ENCODE assay signal across 9 cellular contexts in genomic region chr1:41660570-41661427, GRCh38.
DNase-seq lines count a peak whose midpoint lies in the region; ATAC-seq, FAIRE-seq and TF ChIP-seq lines count a peak whose summit lies in the region.
"Had no signal": no experiment of that assay in that cellular context is flagged by ENCODE, and none has a peak within 500 bp of the region (broad histone marks: within the 10 kb centered on the region; RNA-seq: fewer than 3 reads in every experiment).

No MANE protein-coding gene starts in this region.

- no peaks in the 10 kb centered on the region for H3K9me3 Mint-ChIP-seq in GM23338
- H3K9me3 Mint-ChIP-seq in activated T-helper 2 cell treated with anti-CD3 and anti-CD28 coated beads, Interferon-gamma antibody, Interleukin-2, Interleukin-4, amounts not matched to agents 10 μg/mL and 5 μg/mL and 100 μg/mL, durations not matched to agents 14 hours and 24 hours and 36 hours: no peaks in the 10 kb centered on the region

- TF ChIP-seq CTCF in A549 (IDR thresholded peaks at IDR 0.05) (no peak), GM23338 (conservative IDR thresholded peaks at IDR 0.05; ENCODE audit: low read depth in 2 of 2) (no peak), lower lobe of right lung (IDR thresholded peaks at IDR 0.05) (no peak)

- TF ChIP-seq POLR2A in A549 (IDR thresholded peaks at IDR 0.05; ENCODE audit: low read length): no peak

- H3K27ac Mint-ChIP-seq in GM23338: no peak overlapping the region
- peak overlapping the region; percentile 71 for H3K27ac Mint-ChIP-seq in activated T-helper 2 cell treated with anti-CD3 and anti-CD28 coated beads, Interferon-gamma antibody, Interleukin-2, Interleukin-4, amounts not matched to agents 10 μg/mL and 5 μg/mL and 100 μg/mL, durations not matched to agents 14 hours and 24 hours and 36 hours

- POLR2A ChIA-PET in A549 (lab: Yijun Ruan, JAX): no interaction called here

- FAIRE-seq in A549 (lab: Jason Lieb, UNC): no peak

- H3K36me3 Mint-ChIP-seq in GM23338 (ENCODE audit: low read depth): no peaks in the 10 kb centered on the region
- H3K36me3 Mint-ChIP-seq in activated T-helper 2 cell treated with anti-CD3 and anti-CD28 coated beads, Interferon-gamma antibody, Interleukin-2, Interleukin-4, amounts not matched to agents 10 μg/mL and 5 μg/mL and 100 μg/mL, durations not matched to agents 14 hours and 24 hours and 36 hours (ENCODE audit: low read depth): peaks cover 43% of the 10 kb centered on the region

- no peaks in the 10 kb centered on the region for H3K9me3 ChIP-seq in A549
- no peaks in the 10 kb centered on the region for H3K9me3 ChIP-seq in lower lobe of right lung

- WGBS in A549 (ENCODE audit: missing lambda C conversion rate): 85% methylated on average over 5 of the region's 5 CpGs

- H3K4me2 ChIP-seq in A549 (peak overlapping the region; percentile 97), GM23338 (peak overlapping the region; percentile 84)

- TF ChIP-seq RAD21 in A549 (conservative IDR thresholded peaks at IDR 0.05 in 1 of 2, IDR thresholded peaks at IDR 0.05 in 1 of 2): no peak

- H3K36me3 ChIP-seq in GM23338 (ENCODE audit: insufficient read depth) (no peaks in the 10 kb centered on the region), lower lobe of right lung (no peaks in the 10 kb centered on the region)

- peaks cover 40% of the 10 kb centered on the region for H3K27me3 Mint-ChIP-seq in GM23338 (ENCODE audit: insufficient read depth, low read depth, poor library complexity)
- H3K27me3 Mint-ChIP-seq in activated T-helper 2 cell treated with anti-CD3 and anti-CD28 coated beads, Interferon-gamma antibody, Interleukin-2, Interleukin-4, amounts not matched to agents 10 μg/mL and 5 μg/mL and 100 μg/mL, durations not matched to agents 14 hours and 24 hours and 36 hours (ENCODE audit: low read depth): no peaks in the 10 kb centered on the region

- CTCF ChIA-PET in A549 (lab: Yijun Ruan, JAX): interaction anchor here (1.2 to 1.6 kb wide), 2 partner anchors 86 to 374 kb away, joined by 3 to 4 read pairs; no protein-coding TSS in a partner anchor

- no peak overlapping the region for H3K27ac ChIP-seq in A549
- no peak overlapping the region for H3K27ac ChIP-seq in GM23338 (ENCODE audit: low read depth)
- no peak overlapping the region for H3K27ac ChIP-seq in lower lobe of right lung

- H3K27me3 ChIP-seq in GM23338 (ENCODE audit: insufficient read depth) (peaks cover 39% of the 10 kb centered on the region), lower lobe of right lung (ENCODE audit: low read depth) (no peaks in the 10 kb centered on the region)

- no peak for ATAC-seq in A549
- ATAC-seq in GM23338: no peak
- no peak for ATAC-seq in lower lobe of right lung
- ATAC-seq in GM21529 (IDR thresholded peaks at IDR 0.05; ENCODE audit: unreplicated experiment): no peak

- DNase-seq in A549 (ENCODE audit: low read depth in 1 of 2, low spot score in 1 of 2): no peak
- DNase-seq in GM23338 (ENCODE audit: low spot score): no peak
- DNase-seq in activated T-helper 2 cell treated with anti-CD3 and anti-CD28 coated beads, Interferon-gamma antibody, Interleukin-2, Interleukin-4, amounts not matched to agents 10 μg/mL and 5 μg/mL and 100 μg/mL, durations not matched to agents 14 hours and 24 hours and 36 hours (ENCODE audit: low spot score): no peak
- DNase-seq in lower lobe of right lung: no peak
- no peak for DNase-seq in A172 (ENCODE audit: low spot score)
- no peak for DNase-seq in globus pallidus (ENCODE audit: low spot score)
- no peak for DNase-seq in NCI-H510A treated with DMSO at 0.1 percent for 48 hours (lab: John Stamatoyannopoulos, UW)
- DNase-seq: stimulated activated naive CD4-positive, alpha-beta T cell treated with Interleukin-2 at 50 U/mL for 16 hours had no signal

- H3K4me3 Mint-ChIP-seq in GM23338: peak overlapping the region; percentile 76; the same call in 2 of the 3 replicates
- peak overlapping the region; percentile 74 for H3K4me3 Mint-ChIP-seq in activated T-helper 2 cell treated with anti-CD3 and anti-CD28 coated beads, Interferon-gamma antibody, Interleukin-2, Interleukin-4, amounts not matched to agents 10 μg/mL and 5 μg/mL and 100 μg/mL, durations not matched to agents 14 hours and 24 hours and 36 hours (ENCODE audit: low read depth)

- peaks cover 6% of the 10 kb centered on the region; the same call in 1 of the 2 replicates for H4K20me1 ChIP-seq in GM23338 (replicated peaks; ENCODE audit: insufficient read depth)

- H3K79me2 ChIP-seq in GM23338 (replicated peaks; ENCODE audit: insufficient read depth): no peaks in the 10 kb centered on the region

- H3F3A ChIP-seq in GM23338 (replicated peaks; ENCODE audit: low read depth): no peaks in the 10 kb centered on the region

- no peak overlapping the region for H2AFZ ChIP-seq in GM23338

- H3K4me1 Mint-ChIP-seq in GM23338: peaks cover 12% of the 10 kb centered on the region
- peaks cover 75% of the 10 kb centered on the region for H3K4me1 Mint-ChIP-seq in activated T-helper 2 cell treated with anti-CD3 and anti-CD28 coated beads, Interferon-gamma antibody, Interleukin-2, Interleukin-4, amounts not matched to agents 10 μg/mL and 5 μg/mL and 100 μg/mL, durations not matched to agents 14 hours and 24 hours and 36 hours (ENCODE audit: low read depth)

- intact Hi-C loops in activated T-helper 2 cell treated with anti-CD3 and anti-CD28 coated beads, Interferon-gamma antibody, Interleukin-2, Interleukin-4, amounts not matched to agents 10 μg/mL and 5 μg/mL and 100 μg/mL, durations not matched to agents 14 hours and 24 hours and 36 hours (cut with micrococcal nuclease): loop anchor here (1.0 to 5.0 kb wide), 3 partner anchors 21 to 152 kb away; no protein-coding TSS in a partner anchor
- intact Hi-C loops in lower lobe of right lung (cut with DNase I): no loop called here

- TF ChIP-seq EP300 in A549 (IDR thresholded peaks at IDR 0.05): no peak

- H3K4me3 ChIP-seq in A549: peak overlapping the region; percentile 57; the same call in 2 of the 3 replicates
- peak overlapping the region; percentile 61; the same call in 1 of the 2 replicates for H3K4me3 ChIP-seq in GM23338
- peak overlapping the region; percentile 65 for H3K4me3 ChIP-seq in lower lobe of right lung

- peaks cover 22% of the 10 kb centered on the region for H3K4me1 ChIP-seq in A549
- peaks cover 6% of the 10 kb centered on the region for H3K4me1 ChIP-seq in GM23338 (ENCODE audit: insufficient read depth)
- peaks cover 38% of the 10 kb centered on the region for H3K4me1 ChIP-seq in lower lobe of right lung

- H3K9me2 ChIP-seq in GM23338 (ENCODE audit: insufficient read depth): no peaks in the 10 kb centered on the region; the same call in 1 of the 2 replicates

TF ChIP-seq in A549, 52 proteins besides CTCF, POLR2A, EP300 and RAD21 (continues in another document):
- no peak for TF ChIP-seq MAFK (IDR thresholded peaks at IDR 0.05; ENCODE audit: partially characterized antibody)
- TF ChIP-seq, protein P1, sequence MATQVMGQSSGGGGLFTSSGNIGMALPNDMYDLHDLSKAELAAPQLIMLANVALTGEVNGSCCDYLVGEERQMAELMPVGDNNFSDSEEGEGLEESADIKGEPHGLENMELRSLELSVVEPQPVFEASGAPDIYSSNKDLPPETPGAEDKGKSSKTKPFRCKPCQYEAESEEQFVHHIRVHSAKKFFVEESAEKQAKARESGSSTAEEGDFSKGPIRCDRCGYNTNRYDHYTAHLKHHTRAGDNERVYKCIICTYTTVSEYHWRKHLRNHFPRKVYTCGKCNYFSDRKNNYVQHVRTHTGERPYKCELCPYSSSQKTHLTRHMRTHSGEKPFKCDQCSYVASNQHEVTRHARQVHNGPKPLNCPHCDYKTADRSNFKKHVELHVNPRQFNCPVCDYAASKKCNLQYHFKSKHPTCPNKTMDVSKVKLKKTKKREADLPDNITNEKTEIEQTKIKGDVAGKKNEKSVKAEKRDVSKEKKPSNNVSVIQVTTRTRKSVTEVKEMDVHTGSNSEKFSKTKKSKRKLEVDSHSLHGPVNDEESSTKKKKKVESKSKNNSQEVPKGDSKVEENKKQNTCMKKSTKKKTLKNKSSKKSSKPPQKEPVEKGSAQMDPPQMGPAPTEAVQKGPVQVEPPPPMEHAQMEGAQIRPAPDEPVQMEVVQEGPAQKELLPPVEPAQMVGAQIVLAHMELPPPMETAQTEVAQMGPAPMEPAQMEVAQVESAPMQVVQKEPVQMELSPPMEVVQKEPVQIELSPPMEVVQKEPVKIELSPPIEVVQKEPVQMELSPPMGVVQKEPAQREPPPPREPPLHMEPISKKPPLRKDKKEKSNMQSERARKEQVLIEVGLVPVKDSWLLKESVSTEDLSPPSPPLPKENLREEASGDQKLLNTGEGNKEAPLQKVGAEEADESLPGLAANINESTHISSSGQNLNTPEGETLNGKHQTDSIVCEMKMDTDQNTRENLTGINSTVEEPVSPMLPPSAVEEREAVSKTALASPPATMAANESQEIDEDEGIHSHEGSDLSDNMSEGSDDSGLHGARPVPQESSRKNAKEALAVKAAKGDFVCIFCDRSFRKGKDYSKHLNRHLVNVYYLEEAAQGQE (IDR thresholded peaks at IDR 0.05): no peak
- TF ChIP-seq RCOR1 (IDR thresholded peaks at IDR 0.05; ENCODE audit: low read depth, low read length): no peak

TF ChIP-seq in GM23338, 12 proteins besides CTCF, POLR2A, EP300 and RAD21 (continues in another document):
- no peak for TF ChIP-seq EZH2 (IDR thresholded peaks at IDR 0.05; ENCODE audit: low read depth, unreplicated experiment)
